ENCODE assay signal across 15 cellular contexts in genomic region chr1:75707191-75707590, GRCh38.
"Had no signal": no experiment of that assay in that cellular context is flagged by ENCODE, and none has a peak within 500 bp of the region (broad histone marks: within the 10 kb centered on the region; RNA-seq: fewer than 3 reads in every experiment).

No MANE protein-coding gene starts in this region.

- H3K27me3 ChIP-seq: gastroesophageal sphincter, hepatocyte, neural progenitor cell, pancreas, testis had no signal

- H3K36me3 Mint-ChIP-seq: neural progenitor cell had no signal

- H3K9ac ChIP-seq: neural progenitor cell had no signal

- H3K4me1 ChIP-seq: neural progenitor cell, pancreas, testis had no signal

- FAIRE-seq: endothelial cell of umbilical vein, pancreas, urothelium cell line had no signal

- H3K9me3 Mint-ChIP-seq: neural progenitor cell; stimulated activated naive CD8-positive, alpha-beta T cell treated with anti-CD3 and anti-CD28 coated beads, Interleukin-15, amount 100 ng/mL, for 72 hours had no signal

- H3K4me3 ChIP-seq: coronary artery, gastroesophageal sphincter, hepatocyte, neural progenitor cell, pancreas, testis had no signal

- ATAC-seq: gastroesophageal sphincter; pancreas; stimulated activated naive CD8-positive, alpha-beta T cell treated with anti-CD3 and anti-CD28 coated beads, Interleukin-15, amount 100 ng/mL, for 72 hours had no signal

- H3K27ac Mint-ChIP-seq: activated naive CD4-positive, alpha-beta T cell treated with anti-CD3 and anti-CD28 coated beads for 36 hours; neural progenitor cell; stimulated activated naive CD8-positive, alpha-beta T cell treated with anti-CD3 and anti-CD28 coated beads, Interleukin-15, amount 100 ng/mL, for 72 hours had no signal

- DNase-seq: activated CD4-positive, alpha-beta T cell treated with anti-CD3 and anti-CD28 coated beads for 4 hours; activated naive CD4-positive, alpha-beta T cell treated with anti-CD3 and anti-CD28 coated beads for 36 hours; effector CD4-positive, alpha-beta T cell; kidney glomerular epithelial cell; pancreas; stimulated activated CD4-positive, alpha-beta T cell treated with anti-CD3 and anti-CD28 coated beads, Interleukin-4, amount 100 ng/mL, for 4 hours; stimulated activated naive CD8-positive, alpha-beta T cell treated with anti-CD3 and anti-CD28 coated beads, Interleukin-15, amount 100 ng/mL, for 72 hours; testis; WERI-Rb-1 had no signal

- H3K4me1 Mint-ChIP-seq: neural progenitor cell; stimulated activated naive CD8-positive, alpha-beta T cell treated with anti-CD3 and anti-CD28 coated beads, Interleukin-15, amount 100 ng/mL, for 72 hours had no signal

- H3K4me2 ChIP-seq: hepatocyte, neural progenitor cell had no signal

- H3K36me3 ChIP-seq: gastroesophageal sphincter, neural progenitor cell, pancreas, WERI-Rb-1 had no signal

- H2AFZ ChIP-seq: hepatocyte, neural progenitor cell had no signal

- H3K9me3 ChIP-seq: gastroesophageal sphincter, testis had no signal

- H3K4me3 Mint-ChIP-seq: activated naive CD4-positive, alpha-beta T cell treated with anti-CD3 and anti-CD28 coated beads for 36 hours; neural progenitor cell; stimulated activated naive CD8-positive, alpha-beta T cell treated with anti-CD3 and anti-CD28 coated beads, Interleukin-15, amount 100 ng/mL, for 72 hours had no signal

- H3K79me2 ChIP-seq: hepatocyte had no signal

- H3K27me3 Mint-ChIP-seq: stimulated activated naive CD8-positive, alpha-beta T cell treated with anti-CD3 and anti-CD28 coated beads, Interleukin-15, amount 100 ng/mL, for 72 hours had no signal

- H3K27ac ChIP-seq: coronary artery, gastroesophageal sphincter, hepatocyte, neural progenitor cell, pancreas, testis, WERI-Rb-1 had no signal
